In genomic region chr11:64241430-64242153, GRCh38 we compare ENCODE assay signal across 8 cellular contexts. TPM values are rescaled to one million over a fixed set of nuclear protein-coding genes. Genes with fewer than 3 reads are reported as not detected.
A peak's percentile ranks its signal among the peaks of the same experiment; 100 is the strongest.
DNase-seq lines count a peak whose midpoint lies in the region; ATAC-seq and TF ChIP-seq lines count a peak whose summit lies in the region.

No MANE protein-coding gene starts in this region.

- H3K4me1 ChIP-seq in Peyer's patch: peaks cover 0 to 55% (median 25%) of the 10 kb centered on the region in 4 donors

- peak; percentile 6 for ATAC-seq in GM21737 (IDR thresholded peaks at IDR 0.05; ENCODE audit: unreplicated experiment)

- peak overlapping the region; percentile 90 to 95 (median 92) for H3K4me3 Mint-ChIP-seq in nephron

- TF ChIP-seq POLR2A in Peyer's patch (IDR thresholded peaks at IDR 0.05): peak; percentile 85 to 87

- H3K4me3 ChIP-seq in Peyer's patch (peak overlapping the region; percentile 76 to 95 (median 94)), fibroblast of mammary gland (ENCODE audit: control insufficient read depth, low read depth, low read length) (peak overlapping the region; percentile 77)

- H3K36me3 Mint-ChIP-seq in nephron (ENCODE audit: low read depth): peaks cover 14% of the 10 kb centered on the region

- peak overlapping the region; percentile 91 for H3K27ac ChIP-seq in KOPT-K1 (ENCODE audit: low read depth, low read length, poor library complexity, severe bottlenecking)
- peak overlapping the region; percentile 98 to 100 (median 98) for H3K27ac ChIP-seq in Peyer's patch

- H3K27me3 Mint-ChIP-seq in nephron (ENCODE audit: low read depth): no peaks in the 10 kb centered on the region

- H3K27me3 ChIP-seq in Peyer's patch: no peaks in the 10 kb centered on the region

- no peaks in the 10 kb centered on the region for H3K9me3 Mint-ChIP-seq in nephron

- H3K9me3 ChIP-seq in KOPT-K1 (ENCODE audit: insufficient read depth, low read length, poor library complexity, severe bottlenecking) (no peaks in the 10 kb centered on the region), Peyer's patch (no peaks in the 10 kb centered on the region)

- peak in 1 of 6 experiments; percentile 11 for TF ChIP-seq CTCF in Peyer's patch (IDR thresholded peaks at IDR 0.05)
- no peak for TF ChIP-seq CTCF in fibroblast of mammary gland (conservative IDR thresholded peaks at IDR 0.05; ENCODE audit: control insufficient read depth, insufficient read depth, low read depth, low read length)
- no peak for TF ChIP-seq CTCF in nephron (IDR thresholded peaks at IDR 0.05; ENCODE audit: unreplicated experiment in 3 of 3)

- DNase-seq in DMS79 (lab: John Stamatoyannopoulos, UW) (peak; percentile 91), Peyer's patch (peak; percentile 99 to 100 (median 100)), activated T-helper 1 cell treated with Interleukin-2 at 50 U/mL for 16 hours (ENCODE audit: low read depth) (peak; percentile 100), fibroblast of mammary gland (ENCODE audit: low read depth) (peak; percentile 99)
- DNase-seq in stimulated activated naive CD4-positive, alpha-beta T cell treated with Interleukin-2 at 50 U/mL for 16 hours (lab: John Stamatoyannopoulos, UW): peak; percentile 99

- peaks cover 40% of the 10 kb centered on the region for H3K4me1 Mint-ChIP-seq in nephron

- H3K36me3 ChIP-seq in KOPT-K1 (ENCODE audit: insufficient read depth, low read length): peaks cover 39% of the 10 kb centered on the region
- H3K36me3 ChIP-seq in Peyer's patch: peaks cover 0 to 26% (median 0%) of the 10 kb centered on the region in 3 donors

- H3K27ac Mint-ChIP-seq in nephron: peak overlapping the region; percentile 98

RNA-seq across cellular contexts. Expression of gene FKBP2, which starts 0.7 kb away (rescaled TPM):
- total RNA-seq in Peyer's patch: 100 to 1,000 TPM in 1 of 4 donors, 10 to 100 TPM in 3; 46.2 to 101 (median 94.0) TPM

RNA-seq across cellular contexts. Expression of gene PPP1R14B, which starts 5.2 kb away (rescaled TPM):
- total RNA-seq in Peyer's patch: 100 to 1,000 TPM in 1 of 4 donors, 10 to 100 TPM in 3; 78.7 to 101 (median 99.0) TPM

RNA-seq across cellular contexts. Expression of gene VEGFB, which starts 7.2 kb away (rescaled TPM):
- total RNA-seq in Peyer's patch: 10 to 100 TPM; 21.7 to 66.8 (median 42.5) TPM

RNA-seq across cellular contexts. Expression of gene PLCB3, which starts 9.7 kb away (rescaled TPM):
- total RNA-seq in Peyer's patch: 100 to 1,000 TPM; 196 to 453 (median 359) TPM

RNA-seq across cellular contexts. Expression of gene DNAJC4, which starts 11.2 kb away (rescaled TPM):
- 10 to 100 TPM; 42.9 to 95.0 (median 80.3) TPM for total RNA-seq in Peyer's patch

Comparison
In these comparisons a context has a peak if more than half of its experiments do, and no peak if none do; other contexts are left out.
1. Peak in every context shown above with its lines: DNase-seq, ATAC-seq, H3K4me3 ChIP-seq and H3K27ac ChIP-seq.